Comparison of ENCODE assay signal across 8 cellular contexts in the genomic region with DNA sequence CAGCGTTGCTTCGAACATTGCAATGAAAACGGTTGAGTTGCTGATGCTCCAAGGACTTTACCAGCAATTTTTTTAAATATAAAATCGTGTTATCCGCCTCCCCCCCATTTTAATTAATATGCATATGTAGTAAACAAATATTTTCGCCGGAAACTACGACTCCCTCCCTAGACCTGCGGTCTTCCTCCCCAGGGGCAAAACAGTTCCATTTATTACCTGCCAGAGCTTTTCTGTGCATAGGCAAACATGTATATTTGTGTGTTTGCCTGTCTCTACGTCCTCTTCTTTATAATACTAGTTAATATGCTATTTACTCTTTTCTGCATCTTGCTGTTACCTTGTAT. TPM values are rescaled to one million over a fixed set of nuclear protein-coding genes. Genes with fewer than 3 reads are reported as not detected.
DNase-seq lines count a peak whose midpoint lies in the region; ATAC-seq and TF ChIP-seq lines count a peak whose summit lies in the region.

No MANE protein-coding gene starts in this region.

- BruUV-seq in Calu3 (replicated peaks; lab: Mats Ljungman, UMichigan), result no TSS peak

- no peak for TF ChIP-seq POLR2A in thyroid gland (IDR thresholded peaks at IDR 0.05)

- peaks cover 27% of the 10 kb centered on the region for H4K20me1 ChIP-seq in DOHH2 (ENCODE audit: control insufficient read depth, insufficient read depth, low read depth, low read length)
- H4K20me1 ChIP-seq in OCI-LY1 (ENCODE audit: insufficient read depth, low read length), result no peaks in the 10 kb centered on the region
- peaks cover 28% of the 10 kb centered on the region for H4K20me1 ChIP-seq in hepatocyte (ENCODE audit: insufficient read depth, poor library complexity, severe bottlenecking)

- ATAC-seq in GM21825 (IDR thresholded peaks at IDR 0.05; ENCODE audit: unreplicated experiment), result peak; percentile 11

- intact Hi-C loops in thyroid gland (cut with DNase I), result no loop called here
- intact Hi-C loops in activated CD4-positive, alpha-beta memory T cell treated with anti-CD3 and anti-CD28 coated beads for 36 hours (cut with micrococcal nuclease), result loop anchor here (1.0 to 5.0 kb wide), 6 partner anchors 19 to 240 kb away; partner anchors contain the start of genes CCPG1, PIERCE2, PIGB and PIGBOS1
- intact Hi-C loops in Calu3 (cut with micrococcal nuclease; ENCODE audit: unreplicated experiment), result loop anchor here (5.0 kb wide), 1 partner anchor 210 kb away; the partner anchor contains the start of genes CCPG1 and PIERCE2

- H3K27me3 Mint-ChIP-seq in activated CD4-positive, alpha-beta memory T cell treated with anti-CD3 and anti-CD28 coated beads for 36 hours, result no peaks in the 10 kb centered on the region
- no peaks in the 10 kb centered on the region for H3K27me3 Mint-ChIP-seq in Calu3 (ENCODE audit: unreplicated experiment)

- H3K9me2 ChIP-seq in DOHH2 (replicated peaks; ENCODE audit: control insufficient read depth, low read length) (no peaks in the 10 kb centered on the region), OCI-LY1 (ENCODE audit: low read depth, low read length) (no peaks in the 10 kb centered on the region), hepatocyte (replicated peaks; ENCODE audit: insufficient read depth) (no peaks in the 10 kb centered on the region)

- TF ChIP-seq CTCF in DOHH2 (IDR thresholded peaks at IDR 0.05; ENCODE audit: low read depth, low read length, poor library complexity, severe bottlenecking) (peak; percentile 16), OCI-LY1 (IDR thresholded peaks at IDR 0.05; ENCODE audit: low read length) (no peak), hepatocyte (IDR thresholded peaks at IDR 0.05; ENCODE audit: poor library complexity) (no peak), thyroid gland (IDR thresholded peaks at IDR 0.05) (no peak), Calu3 (IDR thresholded peaks at IDR 0.05; ENCODE audit: unreplicated experiment) (no peak)

- H3K36me3 ChIP-seq in DOHH2 (ENCODE audit: control insufficient read depth, low read length) (peaks cover 43% of the 10 kb centered on the region), OCI-LY1 (ENCODE audit: insufficient read depth, low read length) (peaks cover 26% of the 10 kb centered on the region; the same call in 1 of the 2 replicates), hepatocyte (replicated peaks; ENCODE audit: insufficient read depth, low read depth) (no peaks in the 10 kb centered on the region), thyroid gland (no peaks in the 10 kb centered on the region)

- H3K4me3 Mint-ChIP-seq in activated CD4-positive, alpha-beta memory T cell treated with anti-CD3 and anti-CD28 coated beads for 36 hours, result no peak overlapping the region
- no peak overlapping the region for H3K4me3 Mint-ChIP-seq in Calu3 (ENCODE audit: low read depth, unreplicated experiment)

- H3K36me3 Mint-ChIP-seq in activated CD4-positive, alpha-beta memory T cell treated with anti-CD3 and anti-CD28 coated beads for 36 hours, result peaks cover 26% of the 10 kb centered on the region
- no peaks in the 10 kb centered on the region for H3K36me3 Mint-ChIP-seq in Calu3 (ENCODE audit: insufficient read depth, unreplicated experiment)

- H3K4me2 ChIP-seq in DOHH2 (ENCODE audit: low read length) (peak overlapping the region; percentile 78), OCI-LY1 (ENCODE audit: low read length) (peak overlapping the region; percentile 72), hepatocyte (peak overlapping the region; percentile 75)

- H3K4me1 ChIP-seq in DOHH2 (ENCODE audit: control insufficient read depth, low read length) (peaks cover 36% of the 10 kb centered on the region), OCI-LY1 (ENCODE audit: insufficient read depth, low read length, severe bottlenecking) (peaks cover 38% of the 10 kb centered on the region), hepatocyte (ENCODE audit: insufficient read depth) (peaks cover 11% of the 10 kb centered on the region), thyroid gland (peaks cover 4 to 19% of the 10 kb centered on the region in 2 donors)

- H3K4me3 ChIP-seq in DOHH2 (ENCODE audit: low read length) (peak overlapping the region; percentile 86), OCI-LY1 (ENCODE audit: low read depth, low read length, poor library complexity, severe bottlenecking) (peak overlapping the region; percentile 93), hepatocyte (peak overlapping the region; percentile 8), thyroid gland (replicated peaks in 1 of 3) (peak overlapping the region; percentile 0 to 68 (median 14))

- 5% methylated on average over 10 of the region's 10 CpGs for WGBS in hepatocyte (ENCODE audit: low lambda C conversion rate, missing lambda C conversion rate)
- 1% methylated on average over 10 of the region's 10 CpGs for WGBS in thyroid gland, 2 donors

- POLR2A ChIA-PET in activated CD4-positive, alpha-beta memory T cell treated with anti-CD3 and anti-CD28 coated beads for 36 hours (lab: Charles Lee), result interaction anchor here (0.9 to 2.7 kb wide), 12 partner anchors 11 to 210 kb away, joined by 3 to 11 read pairs (median 4); partner anchors contain the start of genes CCPG1, PIERCE2, PIGB and PIGBOS1

- peaks cover 15% of the 10 kb centered on the region for H3K4me1 Mint-ChIP-seq in activated CD4-positive, alpha-beta memory T cell treated with anti-CD3 and anti-CD28 coated beads for 36 hours (ENCODE audit: low read depth)
- H3K4me1 Mint-ChIP-seq in Calu3 (ENCODE audit: low read depth, unreplicated experiment), result no peaks in the 10 kb centered on the region

- peak overlapping the region; percentile 75 for H3K9ac ChIP-seq in OCI-LY1 (ENCODE audit: low read length)

- H2AFZ ChIP-seq in OCI-LY1 (ENCODE audit: low read length), result peak overlapping the region; percentile 35
- H2AFZ ChIP-seq in hepatocyte, result peak overlapping the region; percentile 83

- CTCF ChIA-PET in activated CD4-positive, alpha-beta memory T cell treated with anti-CD3 and anti-CD28 coated beads for 36 hours (lab: Charles Lee), result interaction anchor here (0.6 to 2.1 kb wide), 14 partner anchors 11 to 242 kb away, joined by 3 to 14 read pairs (median 3); partner anchors contain the start of genes PIGB and PIGBOS1
- CTCF ChIA-PET in Calu3 (lab: Charles Lee), result interaction anchor here (0.6 to 1.3 kb wide), 7 partner anchors 14 to 211 kb away, joined by 3 to 6 read pairs (median 3); partner anchors contain the start of genes CCPG1, PIERCE2, PIGB and PIGBOS1

- peaks cover 12% of the 10 kb centered on the region; the same call in 1 of the 2 replicates for H3K9me3 ChIP-seq in DOHH2 (ENCODE audit: control insufficient read depth, insufficient read depth, low read length)
- H3K9me3 ChIP-seq in OCI-LY1 (ENCODE audit: low read length), result no peaks in the 10 kb centered on the region
- H3K9me3 ChIP-seq in hepatocyte (ENCODE audit: low read depth), result no peaks in the 10 kb centered on the region
- no peaks in the 10 kb centered on the region for H3K9me3 ChIP-seq in thyroid gland

- H3K27ac ChIP-seq in DOHH2 (ENCODE audit: low read depth, low read length) (peak overlapping the region; percentile 96), OCI-LY1 (ENCODE audit: low read depth, low read length, poor library complexity, severe bottlenecking) (peak overlapping the region; percentile 93), hepatocyte (peak overlapping the region; percentile 73), thyroid gland (peak overlapping the region; percentile 46 to 91 (median 79))

- DNase-seq in hepatocyte (ENCODE audit: low spot score) (no peak), thyroid gland (no peak), globus pallidus (ENCODE audit: low spot score) (no peak), Calu3 (no peak)
- no peak for DNase-seq in activated CD4-positive, alpha-beta memory T cell treated with anti-CD3 and anti-CD28 coated beads for 36 hours

- H3F3A ChIP-seq in DOHH2 (ENCODE audit: control insufficient read depth, insufficient read depth) (peaks cover 13% of the 10 kb centered on the region), OCI-LY1 (ENCODE audit: insufficient read depth, low read length) (no peaks in the 10 kb centered on the region)

- no peak overlapping the region for H3K27ac Mint-ChIP-seq in activated CD4-positive, alpha-beta memory T cell treated with anti-CD3 and anti-CD28 coated beads for 36 hours
- H3K27ac Mint-ChIP-seq in Calu3 (ENCODE audit: unreplicated experiment), result no peak overlapping the region

- peaks cover 8% of the 10 kb centered on the region for H3K9me3 Mint-ChIP-seq in activated CD4-positive, alpha-beta memory T cell treated with anti-CD3 and anti-CD28 coated beads for 36 hours
- H3K9me3 Mint-ChIP-seq in Calu3 (ENCODE audit: low read depth, unreplicated experiment), result peaks cover 5% of the 10 kb centered on the region

- H3K79me2 ChIP-seq in DOHH2 (ENCODE audit: control insufficient read depth, low read length), result peaks cover 45% of the 10 kb centered on the region
- peaks cover 43% of the 10 kb centered on the region for H3K79me2 ChIP-seq in OCI-LY1 (ENCODE audit: insufficient read depth, low read length)
- peaks cover 43% of the 10 kb centered on the region for H3K79me2 ChIP-seq in hepatocyte

- no peaks in the 10 kb centered on the region for H3K27me3 ChIP-seq in DOHH2 (ENCODE audit: control insufficient read depth, low read length)
- no peaks in the 10 kb centered on the region for H3K27me3 ChIP-seq in OCI-LY1 (ENCODE audit: insufficient read depth, low read length)
- H3K27me3 ChIP-seq in hepatocyte, result no peaks in the 10 kb centered on the region
- H3K27me3 ChIP-seq in thyroid gland, result no peaks in the 10 kb centered on the region

RNA-seq across cellular contexts. Expression of gene RSL24D1, which starts 0.6 kb away (rescaled TPM):
- total RNA-seq in hepatocyte (88.7 and 96.7 TPM in 2 replicates), thyroid gland (100 to 1,000 TPM in 1 of 4 donors, 10 to 100 TPM in 3; 42.4 to 127 (median 70.3) TPM), Calu3 (2022) (82.1 and 93.3 TPM in 2 replicates)
- 39.7 and 43.1 TPM in 2 replicates for polyA plus RNA-seq in hepatocyte
- 100 to 1,000 TPM; 157 to 163 TPM for total RNA-seq in activated CD4-positive, alpha-beta memory T cell treated with anti-CD3 and anti-CD28 coated beads for 36 hours

Comparison
In these comparisons a context has a peak if more than half of its experiments do, and no peak if none do; other contexts are left out.
1. H3K4me3 ChIP-seq: peak in every context shown above with its lines; median percentile 93 in OCI-LY1; 86 in DOHH2; 14 in thyroid gland; 8 in hepatocyte.